In the genomic region with DNA sequence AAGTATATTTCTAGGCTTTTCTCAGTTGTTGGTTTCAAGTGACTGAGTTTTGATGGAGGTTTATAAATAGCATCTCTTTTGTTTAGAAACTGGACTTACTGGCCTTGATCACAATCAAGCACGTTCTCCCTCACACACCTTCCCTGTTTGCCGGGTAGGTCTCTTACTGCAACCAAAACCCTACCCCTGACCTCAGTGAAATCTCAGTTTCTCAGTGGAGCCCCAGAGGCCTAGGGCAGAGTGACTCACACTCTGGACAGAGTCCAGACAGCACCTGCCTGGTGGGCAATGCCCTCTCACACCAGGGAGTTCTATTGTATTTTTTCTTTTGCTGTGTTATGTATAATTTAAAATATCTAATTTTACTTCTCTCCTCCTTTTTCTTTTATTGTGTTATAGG, we compare ENCODE assay signal across 20 cellular contexts. TPM values are rescaled to one million over a fixed set of nuclear protein-coding genes. Genes with fewer than 3 reads are reported as not detected.
DNase-seq lines count a peak whose midpoint lies in the region; ATAC-seq and FAIRE-seq lines count a peak whose summit lies in the region.
"Had no signal": no experiment of that assay in that cellular context is flagged by ENCODE, and none has a peak within 500 bp of the region (broad histone marks: within the 10 kb centered on the region; RNA-seq: fewer than 3 reads in every experiment).

No MANE protein-coding gene starts in this region.

- no peak overlapping the region for H3K4me3 Mint-ChIP-seq in CD4-positive, alpha-beta memory T cell
- H3K4me3 Mint-ChIP-seq: activated CD4-positive, alpha-beta T cell treated with anti-CD3 and anti-CD28 coated beads, Interleukin-2, amount 10 ng/mL, durations not matched to agents 24 days and 14 days; activated T-helper 1 cell treated with anti-CD3 and anti-CD28 coated beads, Interleukin-12 subunit alpha, Interleukin-12 subunit beta, Interleukin-2, Interleukin-4 antibody, amounts not matched to agents 30 ng/mL and 10 ng/mL and 1 ng/mL, durations not matched to agents 14 hours and 24 hours and 36 hours; CD8-positive, alpha-beta memory T cell; T-helper 17 cell had no signal

- H3K27ac Mint-ChIP-seq in CD4-positive, alpha-beta memory T cell = no peak overlapping the region
- H3K27ac Mint-ChIP-seq: activated CD4-positive, alpha-beta T cell treated with anti-CD3 and anti-CD28 coated beads, Interleukin-2, amount 10 ng/mL, durations not matched to agents 24 days and 14 days; activated T-helper 1 cell treated with anti-CD3 and anti-CD28 coated beads, Interleukin-12 subunit alpha, Interleukin-12 subunit beta, Interleukin-2, Interleukin-4 antibody, amounts not matched to agents 30 ng/mL and 10 ng/mL and 1 ng/mL, durations not matched to agents 14 hours and 24 hours and 36 hours; CD8-positive, alpha-beta memory T cell; T-helper 17 cell had no signal

- H3K4me3 ChIP-seq in MG63 = no peak overlapping the region
- no peak overlapping the region for H3K4me3 ChIP-seq in CD4-positive, alpha-beta memory T cell (ENCODE audit: low read length in 2 of 2)
- H3K4me3 ChIP-seq: colonic mucosa had no signal

- H3K27me3 ChIP-seq in MG63 = no peaks in the 10 kb centered on the region
- no peaks in the 10 kb centered on the region for H3K27me3 ChIP-seq in CD4-positive, alpha-beta memory T cell (ENCODE audit: insufficient read depth, low read length)
- H3K27me3 ChIP-seq: colonic mucosa had no signal

- DNase-seq in SIG-M5 treated with dmso at 0.1 percent for 504 hours (lab: John Stamatoyannopoulos, UW; ENCODE audit: unreplicated experiment) (peak; percentile 12), SIG-M5 (lab: John Stamatoyannopoulos, UW) (no peak), renal cortical epithelial cell (ENCODE audit: low read depth) (peak; percentile 80), MG63 (no peak), RCC 7860 (ENCODE audit: low spot score) (no peak)
- no peak for DNase-seq in CD4-positive, alpha-beta memory T cell
- DNase-seq: activated CD4-positive, alpha-beta T cell treated with anti-CD3 and anti-CD28 coated beads, Interleukin-2, amount 10 ng/mL, durations not matched to agents 24 days and 14 days; CD8-positive, alpha-beta memory T cell; colonic mucosa; head of caudate nucleus; left cardiac atrium; NCI-H2227 treated with DMSO at 0.1 percent for 48 hours; stimulated activated CD4-positive, alpha-beta T cell treated with anti-CD3 and anti-CD28 coated beads, Interleukin-12 subunit alpha, Interleukin-12 subunit beta, amount 100 ng/mL, for 4 hours; T-helper 17 cell had no signal

- ATAC-seq in GM21825 (IDR thresholded peaks at IDR 0.05; ENCODE audit: unreplicated experiment) (peak; percentile 65), HG03457 (IDR thresholded peaks at IDR 0.05; ENCODE audit: unreplicated experiment) (peak; percentile 67)
- ATAC-seq: left cardiac atrium, Panc1, T-helper 17 cell had no signal

- no peaks in the 10 kb centered on the region for H3K4me1 ChIP-seq in CD4-positive, alpha-beta memory T cell (ENCODE audit: insufficient read depth, low read length)
- H3K4me1 ChIP-seq: colonic mucosa, parathyroid adenoma had no signal

- POLR2A ChIA-PET in CD4-positive, alpha-beta memory T cell (lab: Charles Lee; ENCODE audit: partially characterized antibody) = no interaction called here

- no peak for FAIRE-seq in RCC 7860 (lab: Jason Lieb, UNC)

- no peaks in the 10 kb centered on the region for H3K9me3 ChIP-seq in MG63
- H3K9me3 ChIP-seq in CD4-positive, alpha-beta memory T cell (ENCODE audit: control insufficient read depth in 1 of 2, low read length in 2 of 2) = no peaks in the 10 kb centered on the region
- H3K9me3 ChIP-seq: colonic mucosa had no signal

- H3K36me3 Mint-ChIP-seq in CD4-positive, alpha-beta memory T cell = no peaks in the 10 kb centered on the region
- H3K36me3 Mint-ChIP-seq: CD8-positive, alpha-beta memory T cell had no signal

- intact Hi-C loops in CD4-positive, alpha-beta memory T cell (cut with micrococcal nuclease) = no loop called here

- no peak overlapping the region for H3K27ac ChIP-seq in CD4-positive, alpha-beta memory T cell (ENCODE audit: low read depth, low read length)
- H3K27ac ChIP-seq: 22Rv1, colonic mucosa, parathyroid adenoma had no signal

- H3K4me1 Mint-ChIP-seq in CD4-positive, alpha-beta memory T cell = no peaks in the 10 kb centered on the region
- H3K4me1 Mint-ChIP-seq: activated CD4-positive, alpha-beta T cell treated with anti-CD3 and anti-CD28 coated beads, Interleukin-2, amount 10 ng/mL, durations not matched to agents 24 days and 14 days; CD8-positive, alpha-beta memory T cell; T-helper 17 cell had no signal

- peaks cover 0 to 6% (median 4%) of the 10 kb centered on the region in 8 donors for H3K9me3 Mint-ChIP-seq in CD4-positive, alpha-beta memory T cell
- H3K9me3 Mint-ChIP-seq: activated T-helper 1 cell treated with anti-CD3 and anti-CD28 coated beads, Interleukin-12 subunit alpha, Interleukin-12 subunit beta, Interleukin-2, Interleukin-4 antibody, amounts not matched to agents 30 ng/mL and 10 ng/mL and 1 ng/mL, durations not matched to agents 14 hours and 24 hours and 36 hours had no signal

- no peaks in the 10 kb centered on the region for H3K36me3 ChIP-seq in MG63
- H3K36me3 ChIP-seq in CD4-positive, alpha-beta memory T cell (ENCODE audit: insufficient read depth, low read length) = no peaks in the 10 kb centered on the region
- H3K36me3 ChIP-seq: colonic mucosa had no signal

- H3K27me3 Mint-ChIP-seq in CD4-positive, alpha-beta memory T cell = peaks cover 3 to 4% of the 10 kb centered on the region in 2 donors
- H3K27me3 Mint-ChIP-seq: CD8-positive, alpha-beta memory T cell had no signal

- CTCF ChIA-PET in CD4-positive, alpha-beta memory T cell (lab: Charles Lee; ENCODE audit: partially characterized antibody) = no interaction called here

RNA-seq across cellular contexts. Expression of gene EPB41L4B, which starts 48.4 kb away (rescaled TPM):
- total RNA-seq in renal cortical epithelial cell = 5.8 and 13.5 TPM in 2 replicates
- total RNA-seq in MG63 (2014; rRNA removed; shearing (Covaris generic); ENCODE audit: low replicate concordance) = 2.0 and 3.1 TPM in 2 replicates
- total RNA-seq in CD4-positive, alpha-beta memory T cell = not detected
- polyA plus RNA-seq in CD4-positive, alpha-beta memory T cell = not detected
- total RNA-seq: T-helper 17 cell had no signal
- polyA plus RNA-seq: CD8-positive, alpha-beta memory T cell had no signal

Comparison
In these comparisons a context has a peak if more than half of its experiments do, and no peak if none do; other contexts are left out.
1. DNase-seq: peak in SIG-M5 treated with dmso at 0.1 percent for 504 hours (single experiment) and renal cortical epithelial cell (single experiment); none in SIG-M5 (single experiment), MG63 (single experiment), CD4-positive, alpha-beta memory T cell (0 of 5) and RCC 7860 (single experiment).